In genomic region chr17:2685696-2686095, GRCh38 we compare ENCODE assay signal across 1 cellular context.
TF ChIP-seq lines count a peak whose summit lies in the region.

No MANE protein-coding gene starts in this region.

TF ChIP-seq in WTC11, 78 proteins besides CTCF, POLR2A, EP300 and RAD21:
- peak; percentile 54 for TF ChIP-seq ZNF121 (CRISPR knock-in tag; IDR thresholded peaks at IDR 0.05)
- TF ChIP-seq ATF1 (CRISPR knock-in tag; IDR thresholded peaks at IDR 0.05), result no peak
